Comparison of ENCODE assay signal across 9 cellular contexts in the genomic region with DNA sequence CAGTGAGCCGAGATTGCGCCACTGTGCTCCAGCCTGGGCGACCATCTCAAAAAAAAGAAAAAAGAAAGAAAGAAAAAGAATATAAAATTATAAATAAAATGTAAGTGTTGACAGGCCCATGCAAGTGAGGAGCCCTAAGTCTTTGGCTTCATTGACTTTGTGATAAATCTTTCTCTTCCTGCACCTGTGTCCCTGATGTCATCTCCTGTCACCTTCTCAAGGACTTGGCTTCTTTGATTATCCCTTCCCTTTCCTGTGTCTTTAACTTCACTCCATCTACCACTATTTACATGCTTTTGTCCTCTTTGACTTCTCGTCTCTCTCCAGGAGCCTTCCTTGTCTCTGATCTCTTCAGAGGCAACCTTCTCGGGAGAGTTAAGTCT. TPM values are rescaled to one million over a fixed set of nuclear protein-coding genes. Genes with fewer than 3 reads are reported as not detected.
DNase-seq lines count a peak whose midpoint lies in the region; ATAC-seq and TF ChIP-seq lines count a peak whose summit lies in the region.
"Had no signal": no experiment of that assay in that cellular context is flagged by ENCODE, and none has a peak within 500 bp of the region (broad histone marks: within the 10 kb centered on the region; RNA-seq: fewer than 3 reads in every experiment).

No MANE protein-coding gene starts in this region.

- H3K27ac ChIP-seq in HEK293 (ENCODE audit: extremely low read depth, low read depth, low read length) (no peak overlapping the region), OCI-LY3 (ENCODE audit: low read length) (peak overlapping the region; percentile 89), skeletal muscle tissue (ENCODE audit: low read depth, low read length) (peak overlapping the region; percentile 84)
- H3K27ac ChIP-seq: breast epithelium had no signal

- H3K27me3 ChIP-seq in OCI-LY3 (ENCODE audit: low read depth, low read length): no peaks in the 10 kb centered on the region
- H3K27me3 ChIP-seq in skeletal muscle tissue (ENCODE audit: control insufficient read depth in 3 of 3, insufficient read depth in 3 of 3, low read length in 3 of 3): no peaks in the 10 kb centered on the region
- H3K27me3 ChIP-seq: breast epithelium had no signal

- H3K27ac Mint-ChIP-seq in dendritic cell treated with granulocyte-macrophage colony-stimulating factor and Interleukin-4, amounts not matched to agents 40 ng/mL and 50 ng/mL, for 4 days: peak overlapping the region; percentile 91

- H4K20me1 ChIP-seq in OCI-LY3 (ENCODE audit: insufficient read depth, low read length): no peaks in the 10 kb centered on the region

- peaks cover 32% of the 10 kb centered on the region for H3K4me1 Mint-ChIP-seq in dendritic cell treated with granulocyte-macrophage colony-stimulating factor and Interleukin-4, amounts not matched to agents 40 ng/mL and 50 ng/mL, for 4 days (ENCODE audit: low read depth)

- H3K4me1 ChIP-seq in HEK293 (ENCODE audit: control insufficient read depth, insufficient read depth, low read length) (no peaks in the 10 kb centered on the region), OCI-LY3 (ENCODE audit: low read length) (peaks cover 47% of the 10 kb centered on the region), skeletal muscle tissue (ENCODE audit: control insufficient read depth in 3 of 3, insufficient read depth in 3 of 3, low read length in 3 of 3) (peaks cover 12 to 25% (median 19%) of the 10 kb centered on the region in 3 donors)
- H3K4me1 ChIP-seq: breast epithelium had no signal

- POLR2A ChIA-PET in HEK293 (lab: Yijun Ruan, JAX): no interaction called here

- H3K36me3 ChIP-seq in HEK293 (ENCODE audit: control insufficient read depth in 2 of 2, insufficient read depth in 1 of 2, low read length in 2 of 2) (no peaks in the 10 kb centered on the region), OCI-LY3 (replicated peaks; ENCODE audit: low read depth, low read length) (peaks cover 4% of the 10 kb centered on the region), skeletal muscle tissue (ENCODE audit: control insufficient read depth in 3 of 3, insufficient read depth in 3 of 3, low read length in 3 of 3) (no peaks in the 10 kb centered on the region)
- H3K36me3 ChIP-seq: breast epithelium had no signal

- CTCF ChIA-PET in HEK293 (lab: Yijun Ruan, JAX): no interaction called here

- peak overlapping the region; percentile 83 for H3K4me2 ChIP-seq in OCI-LY3 (ENCODE audit: low read length)

- no peak for TF ChIP-seq CTCF in HEK293 (tag by site-specific recombination; IDR thresholded peaks at IDR 0.05)
- TF ChIP-seq CTCF in OCI-LY3 (IDR thresholded peaks at IDR 0.05; ENCODE audit: low read depth, low read length): no peak

- no peaks in the 10 kb centered on the region for H3K36me3 Mint-ChIP-seq in dendritic cell treated with granulocyte-macrophage colony-stimulating factor and Interleukin-4, amounts not matched to agents 40 ng/mL and 50 ng/mL, for 4 days (ENCODE audit: low read depth)

- H3K79me2 ChIP-seq in OCI-LY3 (ENCODE audit: low read length): no peaks in the 10 kb centered on the region

- H2AFZ ChIP-seq in OCI-LY3 (ENCODE audit: low read depth, low read length): peak overlapping the region; percentile 64

- H3K9ac ChIP-seq in OCI-LY3 (ENCODE audit: low read length) (peak overlapping the region; percentile 86), skeletal muscle tissue (ENCODE audit: low read depth in 1 of 3, low read length in 3 of 3) (peak overlapping the region; percentile 23 to 82 (median 63))

- intact Hi-C loops in dendritic cell treated with granulocyte-macrophage colony-stimulating factor and Interleukin-4, amounts not matched to agents 40 ng/mL and 50 ng/mL, for 4 days (cut with micrococcal nuclease): no loop called here

- no peaks in the 10 kb centered on the region for H3K9me3 Mint-ChIP-seq in dendritic cell treated with granulocyte-macrophage colony-stimulating factor and Interleukin-4, amounts not matched to agents 40 ng/mL and 50 ng/mL, for 4 days

- H3K9me3 ChIP-seq in HEK293 (ENCODE audit: control insufficient read depth, insufficient read depth, low read depth, low read length) (no peaks in the 10 kb centered on the region), OCI-LY3 (ENCODE audit: insufficient read depth, low read length) (no peaks in the 10 kb centered on the region), skeletal muscle tissue (ENCODE audit: control insufficient read depth in 3 of 3, low read length in 3 of 3) (no peaks in the 10 kb centered on the region)
- H3K9me3 ChIP-seq: breast epithelium had no signal

- ATAC-seq in GM21367 (IDR thresholded peaks at IDR 0.05; ENCODE audit: unreplicated experiment): no peak
- no peak for ATAC-seq in activated CD4-positive, CD25-positive, alpha-beta regulatory T cell treated with anti-CD3 and anti-CD28 coated beads, Interleukin-2, amount 50 U/mL, for 24 hours

- peak overlapping the region; percentile 14 for H3K4me3 Mint-ChIP-seq in dendritic cell treated with granulocyte-macrophage colony-stimulating factor and Interleukin-4, amounts not matched to agents 40 ng/mL and 50 ng/mL, for 4 days

- H3K4me3 ChIP-seq in HEK293 (ENCODE audit: low read depth, low read length) (no peak overlapping the region), OCI-LY3 (ENCODE audit: low read length) (peak overlapping the region; percentile 62), skeletal muscle tissue (ENCODE audit: low read length in 3 of 3) (peak overlapping the region in 1 of 3 donors; percentile 58)
- H3K4me3 ChIP-seq: breast epithelium had no signal

- peaks cover 3% of the 10 kb centered on the region for H3K27me3 Mint-ChIP-seq in dendritic cell treated with granulocyte-macrophage colony-stimulating factor and Interleukin-4, amounts not matched to agents 40 ng/mL and 50 ng/mL, for 4 days

- no peak for DNase-seq in stimulated activated CD4-positive, alpha-beta T cell treated with anti-CD3 and anti-CD28 coated beads, Interleukin-15, amount 100 ng/mL, for 24 hours
- DNase-seq: NCI-H1048 had no signal

TF ChIP-seq in HEK293, 187 proteins besides CTCF, POLR2A, EP300 and RAD21:
- no peak for TF ChIP-seq ZXDB (tag by site-specific recombination; IDR thresholded peaks at IDR 0.05)
- TF ChIP-seq, protein P1, sequence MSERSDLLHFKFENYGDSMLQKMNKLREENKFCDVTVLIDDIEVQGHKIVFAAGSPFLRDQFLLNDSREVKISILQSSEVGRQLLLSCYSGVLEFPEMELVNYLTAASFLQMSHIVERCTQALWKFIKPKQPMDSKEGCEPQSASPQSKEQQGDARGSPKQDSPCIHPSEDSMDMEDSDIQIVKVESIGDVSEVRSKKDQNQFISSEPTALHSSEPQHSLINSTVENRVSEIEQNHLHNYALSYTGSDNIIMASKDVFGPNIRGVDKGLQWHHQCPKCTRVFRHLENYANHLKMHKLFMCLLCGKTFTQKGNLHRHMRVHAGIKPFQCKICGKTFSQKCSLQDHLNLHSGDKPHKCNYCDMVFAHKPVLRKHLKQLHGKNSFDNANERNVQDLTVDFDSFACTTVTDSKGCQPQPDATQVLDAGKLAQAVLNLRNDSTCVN (tag by site-specific recombination; optimal IDR thresholded peaks at IDR 0.05): peak; percentile 2
- no peak for TF ChIP-seq GLIS1 (tag by site-specific recombination; IDR thresholded peaks at IDR 0.05)
- no peak for TF ChIP-seq ZNF596 (tag by site-specific recombination; IDR thresholded peaks at IDR 0.05)
- TF ChIP-seq FEZF1 (tag by site-specific recombination; IDR thresholded peaks at IDR 0.05): no peak
- TF ChIP-seq ZNF350 (tag by site-specific recombination; IDR thresholded peaks at IDR 0.05): no peak
- TF ChIP-seq ZNF366 (tag by site-specific recombination; conservative IDR thresholded peaks at IDR 0.05): peak; percentile 34; the same call in 1 of the 2 replicates
- TF ChIP-seq, protein P2, sequence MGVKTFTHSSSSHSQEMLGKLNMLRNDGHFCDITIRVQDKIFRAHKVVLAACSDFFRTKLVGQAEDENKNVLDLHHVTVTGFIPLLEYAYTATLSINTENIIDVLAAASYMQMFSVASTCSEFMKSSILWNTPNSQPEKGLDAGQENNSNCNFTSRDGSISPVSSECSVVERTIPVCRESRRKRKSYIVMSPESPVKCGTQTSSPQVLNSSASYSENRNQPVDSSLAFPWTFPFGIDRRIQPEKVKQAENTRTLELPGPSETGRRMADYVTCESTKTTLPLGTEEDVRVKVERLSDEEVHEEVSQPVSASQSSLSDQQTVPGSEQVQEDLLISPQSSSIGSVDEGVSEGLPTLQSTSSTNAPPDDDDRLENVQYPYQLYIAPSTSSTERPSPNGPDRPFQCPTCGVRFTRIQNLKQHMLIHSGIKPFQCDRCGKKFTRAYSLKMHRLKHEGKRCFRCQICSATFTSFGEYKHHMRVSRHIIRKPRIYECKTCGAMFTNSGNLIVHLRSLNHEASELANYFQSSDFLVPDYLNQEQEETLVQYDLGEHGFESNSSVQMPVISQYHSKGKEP (tag by site-specific recombination; IDR thresholded peaks at IDR 0.05): no peak
TF ChIP-seq in HEK293: peak in this region for 2.

RNA-seq across cellular contexts. Expression of a gene that starts 33.6 kb away (rescaled TPM):
- total RNA-seq in skeletal muscle tissue: 71.5 TPM

RNA-seq across cellular contexts. Expression of a gene that starts 55.5 kb away (rescaled TPM):
- 2.6 TPM for total RNA-seq in skeletal muscle tissue
